20 cellular contexts compared by ENCODE assay signal in the genomic region with DNA sequence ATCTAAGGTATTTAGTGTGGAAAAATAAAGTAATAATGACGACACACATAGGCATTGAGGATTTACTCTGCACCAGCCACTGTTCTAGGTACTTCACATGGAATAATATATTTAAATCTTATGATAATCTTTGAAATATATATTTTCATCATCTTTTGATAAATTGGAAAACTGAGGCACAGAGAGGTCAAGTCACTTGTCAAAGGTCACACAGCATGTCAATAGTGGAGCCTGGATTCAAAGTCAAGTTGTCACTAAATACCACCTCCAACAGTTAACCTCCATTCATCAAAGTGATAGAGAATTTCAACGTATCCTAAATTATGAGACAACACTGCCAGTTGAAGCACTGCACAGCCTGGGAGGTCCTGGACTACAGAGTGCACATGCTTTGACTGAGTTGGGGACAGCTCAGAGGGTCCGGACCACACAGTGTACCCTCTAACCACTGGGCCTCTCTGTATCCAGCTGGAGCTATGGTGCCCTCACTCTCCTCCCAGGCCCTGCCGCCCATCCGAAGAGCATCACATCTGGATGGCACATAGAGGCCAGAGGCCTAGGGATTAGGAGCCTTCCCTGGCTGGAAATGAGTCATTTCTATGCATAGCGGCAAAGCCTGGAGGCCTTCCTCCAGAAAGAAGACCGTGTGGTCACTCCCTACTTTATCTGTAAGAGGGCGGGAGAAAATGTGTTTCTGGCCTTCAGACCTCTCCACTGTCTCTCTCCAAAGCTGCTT.
DNase-seq lines count a peak whose midpoint lies in the region; ATAC-seq, FAIRE-seq and TF ChIP-seq lines count a peak whose summit lies in the region.
"Had no signal": no experiment of that assay in that cellular context is flagged by ENCODE, and none has a peak within 500 bp of the region (broad histone marks: within the 10 kb centered on the region; RNA-seq: fewer than 3 reads in every experiment).

No MANE protein-coding gene starts in this region.

- H3K9me3 ChIP-seq in GM23248 (ENCODE audit: low read depth) (no peaks in the 10 kb centered on the region), T-helper 17 cell (ENCODE audit: control insufficient read depth, low read length, poor library complexity, severe bottlenecking) (no peaks in the 10 kb centered on the region), upper lobe of right lung (no peaks in the 10 kb centered on the region)
- no peaks in the 10 kb centered on the region for H3K9me3 ChIP-seq in CD8-positive, alpha-beta T cell (ENCODE audit: low read length)
- H3K9me3 ChIP-seq: SJSA1 had no signal

- no peak overlapping the region for H3K4me2 ChIP-seq in GM23248 (ENCODE audit: unreplicated experiment)

- no peaks in the 10 kb centered on the region for H3F3A ChIP-seq in GM23248 (ENCODE audit: insufficient read depth)

- CTCF ChIA-PET in CD8-positive, alpha-beta T cell (lab: Charles Lee), result no interaction called here

- ATAC-seq in T-helper 17 cell (no peak), upper lobe of right lung (no peak), HG03439 (IDR thresholded peaks at IDR 0.05; ENCODE audit: unreplicated experiment) (no peak)
- ATAC-seq in CD8-positive, alpha-beta T cell, result no peak
- ATAC-seq: PC-3 had no signal

- H3K27ac ChIP-seq in GM23248, result no peak overlapping the region
- H3K27ac ChIP-seq in upper lobe of right lung, result no peak overlapping the region
- no peak overlapping the region for H3K27ac ChIP-seq in CD8-positive, alpha-beta T cell (ENCODE audit: low read depth, low read length)
- H3K27ac ChIP-seq: SJSA1 had no signal

- H3K36me3 Mint-ChIP-seq in T-helper 17 cell (ENCODE audit: low read depth), result no peaks in the 10 kb centered on the region
- no peaks in the 10 kb centered on the region for H3K36me3 Mint-ChIP-seq in CD8-positive, alpha-beta T cell

- FAIRE-seq in GM12892 (lab: Jason Lieb, UNC), result no peak
- FAIRE-seq: D721Med, GM18507 had no signal

- intact Hi-C loops in upper lobe of right lung (cut with DNase I), result no loop called here
- intact Hi-C loops in CD8-positive, alpha-beta T cell (cut with DNase I, micrococcal nuclease), result no loop called here

- peak; percentile 16 for DNase-seq in GM23248
- no peak for DNase-seq in T-helper 17 cell
- peak; percentile 60 for DNase-seq in islet precursor cell
- peak; percentile 21 for DNase-seq in upper lobe of right lung
- no peak for DNase-seq in CD8-positive, alpha-beta T cell
- DNase-seq in GM12892 (ENCODE audit: insufficient read length), result no peak
- DNase-seq: CD4-positive, alpha-beta T cell; DMS79; HFFc6; IMR-90; Kasumi-1; NCI-H1417 treated with DMSO at 0.1 percent for 48 hours; NCI-H1930; NCI-H748 treated with DMSO at 0.1 percent for 48 hours; PC-3 had no signal

- H3K36me3 ChIP-seq in GM23248 (ENCODE audit: low read depth) (no peaks in the 10 kb centered on the region), upper lobe of right lung (no peaks in the 10 kb centered on the region)
- no peaks in the 10 kb centered on the region for H3K36me3 ChIP-seq in CD8-positive, alpha-beta T cell (ENCODE audit: insufficient read depth, low read length)
- H3K36me3 ChIP-seq: SJSA1 had no signal

- WGBS in GM23248 (ENCODE audit: low coverage in 1 of 2, low lambda C conversion rate in 2 of 2, missing lambda C conversion rate in 2 of 2), 2 experiments, result 72 to 76% methylated on average over 8 of the region's 8 CpGs

- H3K4me3 ChIP-seq in GM23248 (no peak overlapping the region), upper lobe of right lung (no peak overlapping the region)
- H3K4me3 ChIP-seq in CD8-positive, alpha-beta T cell (ENCODE audit: low read depth, low read length), result no peak overlapping the region
- H3K4me3 ChIP-seq: SJSA1 had no signal

- no peaks in the 10 kb centered on the region for H3K4me1 ChIP-seq in GM23248 (ENCODE audit: insufficient read depth)
- H3K4me1 ChIP-seq in upper lobe of right lung, result no peaks in the 10 kb centered on the region
- H3K4me1 ChIP-seq in CD8-positive, alpha-beta T cell (ENCODE audit: insufficient read depth, low read length), result no peaks in the 10 kb centered on the region
- H3K4me1 ChIP-seq: SJSA1 had no signal

- H3K4me3 Mint-ChIP-seq in T-helper 17 cell, result no peak overlapping the region
- H3K4me3 Mint-ChIP-seq in CD8-positive, alpha-beta T cell, result no peak overlapping the region
- H3K4me3 Mint-ChIP-seq: B cell; CD4-positive, alpha-beta T cell; HFFc6 had no signal

- H3K27ac Mint-ChIP-seq in T-helper 17 cell, result peak overlapping the region; percentile 1
- H3K27ac Mint-ChIP-seq in CD8-positive, alpha-beta T cell, result no peak overlapping the region
- H3K27ac Mint-ChIP-seq: B cell; CD4-positive, alpha-beta T cell; HFFc6 had no signal

- H3K9ac ChIP-seq in GM23248, result no peak overlapping the region

- no peak for TF ChIP-seq POLR2A in GM12892 (IDR thresholded peaks at IDR 0.05; ENCODE audit: low read depth, low read length)

- in situ Hi-C loops in GM23248 (cut with MboI), result no loop called here

- H3K9me2 ChIP-seq in GM23248 (ENCODE audit: insufficient read depth), result no peaks in the 10 kb centered on the region

- no peaks in the 10 kb centered on the region for H3K9me3 Mint-ChIP-seq in CD8-positive, alpha-beta T cell
- H3K9me3 Mint-ChIP-seq: CD4-positive, alpha-beta T cell had no signal

- H3K4me1 Mint-ChIP-seq in T-helper 17 cell, result no peaks in the 10 kb centered on the region
- peaks cover 3% of the 10 kb centered on the region for H3K4me1 Mint-ChIP-seq in CD8-positive, alpha-beta T cell (ENCODE audit: low read depth)

- peaks cover 39% of the 10 kb centered on the region for H3K27me3 Mint-ChIP-seq in T-helper 17 cell
- peaks cover 17% of the 10 kb centered on the region for H3K27me3 Mint-ChIP-seq in CD8-positive, alpha-beta T cell (ENCODE audit: low read depth)

- H3K27me3 ChIP-seq in GM23248 (replicated peaks; ENCODE audit: insufficient read depth), result peaks cover 16% of the 10 kb centered on the region
- peaks cover 28% of the 10 kb centered on the region for H3K27me3 ChIP-seq in upper lobe of right lung
- peaks cover 4% of the 10 kb centered on the region for H3K27me3 ChIP-seq in CD8-positive, alpha-beta T cell (ENCODE audit: insufficient read depth, low read length)

- POLR2A ChIA-PET in CD8-positive, alpha-beta T cell (lab: Charles Lee), result no interaction called here

- no peak overlapping the region for H2AFZ ChIP-seq in GM23248

- no peaks in the 10 kb centered on the region for H3K79me2 ChIP-seq in GM23248 (ENCODE audit: insufficient read depth)

- TF ChIP-seq CTCF in upper lobe of right lung (IDR thresholded peaks at IDR 0.05), result no peak
- no peak for TF ChIP-seq CTCF in CD8-positive, alpha-beta T cell (IDR thresholded peaks at IDR 0.05)

- no peaks in the 10 kb centered on the region for H4K20me1 ChIP-seq in GM23248 (ENCODE audit: insufficient read depth)

Comparison
In these comparisons a context has a peak if more than half of its experiments do, and no peak if none do; other contexts are left out.
1. DNase-seq: peak in GM23248 (single experiment), islet precursor cell (single experiment) and upper lobe of right lung (single experiment); none in T-helper 17 cell (0 of 3), CD8-positive, alpha-beta T cell (0 of 7) and GM12892 (single experiment).